In the genomic region with DNA sequence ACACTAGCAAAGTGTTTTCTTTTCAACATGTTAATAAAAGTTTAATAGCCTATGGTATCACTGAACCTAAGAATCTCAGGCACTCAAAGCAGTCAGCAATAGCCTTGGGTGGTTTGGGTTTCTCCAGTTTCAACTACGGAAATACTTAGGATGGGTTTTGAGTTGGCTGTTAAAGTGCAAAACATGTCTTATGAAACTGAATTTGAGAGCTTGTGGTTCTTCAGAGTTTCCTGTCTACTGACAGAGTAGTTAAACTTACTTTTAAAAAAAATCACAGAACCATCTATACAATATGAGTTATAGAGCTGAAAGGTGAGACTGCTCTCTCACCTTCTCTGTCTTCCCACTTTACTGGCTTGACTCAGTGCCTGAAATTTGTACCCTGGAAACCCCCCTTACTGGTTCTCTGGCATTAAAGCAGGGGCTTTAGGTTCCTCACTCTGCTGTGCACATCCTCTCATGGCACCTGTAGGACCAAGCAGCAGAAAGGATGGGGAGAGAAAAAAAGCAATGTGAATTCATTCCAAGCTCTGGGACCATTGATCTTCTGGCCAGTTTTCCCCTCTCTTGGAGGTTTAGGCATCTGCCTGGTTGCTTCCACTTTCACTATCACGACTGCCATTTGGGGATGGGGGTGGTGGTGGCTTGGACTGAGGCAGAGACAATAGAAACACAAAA, we compare ENCODE assay signal across 8 cellular contexts. TPM values are rescaled to one million over a fixed set of nuclear protein-coding genes. Genes with fewer than 3 reads are reported as not detected.
A peak's percentile ranks its signal among the peaks of the same experiment; 100 is the strongest.
DNase-seq lines count a peak whose midpoint lies in the region; ATAC-seq and TF ChIP-seq lines count a peak whose summit lies in the region.

No MANE protein-coding gene starts in this region.

- no peaks in the 10 kb centered on the region for H4K20me1 ChIP-seq in OCI-LY3 (ENCODE audit: insufficient read depth, low read length)

- ATAC-seq in HG02571 (IDR thresholded peaks at IDR 0.05; ENCODE audit: unreplicated experiment) = peak; percentile 94

- H3K36me3 ChIP-seq in OCI-LY3 (replicated peaks; ENCODE audit: low read depth, low read length) = peaks cover 16% of the 10 kb centered on the region

- no peaks in the 10 kb centered on the region for H3K79me2 ChIP-seq in OCI-LY3 (ENCODE audit: low read length)

- no peak for TF ChIP-seq CTCF in OCI-LY3 (IDR thresholded peaks at IDR 0.05; ENCODE audit: low read depth, low read length)
- no peak for TF ChIP-seq CTCF in progenitor cell of endocrine pancreas (IDR thresholded peaks at IDR 0.05; ENCODE audit: unreplicated experiment)

- H3K9me3 Mint-ChIP-seq in progenitor cell of endocrine pancreas (ENCODE audit: low read depth) = peaks cover 16% of the 10 kb centered on the region

- H3K27ac ChIP-seq in OCI-LY3 (ENCODE audit: low read length) = peak overlapping the region; percentile 96

- peak overlapping the region; percentile 70 for H3K9ac ChIP-seq in OCI-LY3 (ENCODE audit: low read length)

- peak overlapping the region; percentile 70 for H3K4me3 ChIP-seq in OCI-LY3 (ENCODE audit: low read length)

- no peak overlapping the region for H3K27ac Mint-ChIP-seq in progenitor cell of endocrine pancreas

- H3K27me3 Mint-ChIP-seq in progenitor cell of endocrine pancreas = no peaks in the 10 kb centered on the region

- peaks cover 8% of the 10 kb centered on the region; the same call in 1 of the 2 replicates for H3K9me3 ChIP-seq in OCI-LY3 (ENCODE audit: insufficient read depth, low read length)

- H3K27me3 ChIP-seq in OCI-LY3 (ENCODE audit: low read depth, low read length) = no peaks in the 10 kb centered on the region

- peaks cover 4% of the 10 kb centered on the region for H3K4me1 Mint-ChIP-seq in progenitor cell of endocrine pancreas (ENCODE audit: low read depth)

- H3K4me3 Mint-ChIP-seq in progenitor cell of endocrine pancreas (ENCODE audit: low read depth) = no peak overlapping the region

- DNase-seq in fibroblast of the conjunctiva (ENCODE audit: low read depth) = peak; percentile 2
- no peak for DNase-seq in LoVo (ENCODE audit: low spot score)
- DNase-seq in islet precursor cell = no peak
- no peak for DNase-seq in GM19238 (ENCODE audit: insufficient read length, low spot score)
- DNase-seq in progenitor cell of endocrine pancreas (ENCODE audit: low spot score, unreplicated experiment) = no peak

- peaks cover 20% of the 10 kb centered on the region for H3K36me3 Mint-ChIP-seq in progenitor cell of endocrine pancreas (ENCODE audit: insufficient read depth)

- TF ChIP-seq POLR2A in GM18526 (IDR thresholded peaks at IDR 0.05; ENCODE audit: extremely low read depth, insufficient read length) = peak; percentile 19

- H2AFZ ChIP-seq in OCI-LY3 (ENCODE audit: low read depth, low read length) = peak overlapping the region; percentile 44; the same call in 1 of the 2 replicates

- H3K4me2 ChIP-seq in OCI-LY3 (ENCODE audit: low read length) = peak overlapping the region; percentile 92

- peaks cover 31% of the 10 kb centered on the region for H3K4me1 ChIP-seq in OCI-LY3 (ENCODE audit: low read length)

RNA-seq across cellular contexts. Expression of a gene that starts 18.1 kb away (rescaled TPM):
- total RNA-seq in progenitor cell of endocrine pancreas = 14.8 and 18.1 TPM in 2 replicates
